ENCODE assay signal across 1 cellular context in genomic region chr1:218304281-218305039, GRCh38.
TF ChIP-seq lines count a peak whose summit lies in the region.

No MANE protein-coding gene starts in this region.

TF ChIP-seq in K562, 482 proteins besides CTCF, POLR2A, EP300 and RAD21 (continued from another document):
- no peak; a peak in 1 of 4 replicates for TF ChIP-seq ZNF318 (IDR thresholded peaks at IDR 0.05; ENCODE audit: borderline replicate concordance in 1 of 2, low read depth in 1 of 2)
- TF ChIP-seq ZNF12 (CRISPR knock-in tag; IDR thresholded peaks at IDR 0.05), result no peak
- TF ChIP-seq FOXK2 (conservative IDR thresholded peaks at IDR 0.05 in 1 of 2, IDR thresholded peaks at IDR 0.05 in 1 of 2; ENCODE audit: low read depth in 2 of 2), result 0 out of 4 replicates have a peak, but pooled peaks have one; percentile 13 to 67
- no peak for TF ChIP-seq TSC22D4 (tag; IDR thresholded peaks at IDR 0.05)
TF ChIP-seq in K562: peak in this region for 145.
